Comparison of ENCODE assay signal across 35 cellular contexts in the genomic region with DNA sequence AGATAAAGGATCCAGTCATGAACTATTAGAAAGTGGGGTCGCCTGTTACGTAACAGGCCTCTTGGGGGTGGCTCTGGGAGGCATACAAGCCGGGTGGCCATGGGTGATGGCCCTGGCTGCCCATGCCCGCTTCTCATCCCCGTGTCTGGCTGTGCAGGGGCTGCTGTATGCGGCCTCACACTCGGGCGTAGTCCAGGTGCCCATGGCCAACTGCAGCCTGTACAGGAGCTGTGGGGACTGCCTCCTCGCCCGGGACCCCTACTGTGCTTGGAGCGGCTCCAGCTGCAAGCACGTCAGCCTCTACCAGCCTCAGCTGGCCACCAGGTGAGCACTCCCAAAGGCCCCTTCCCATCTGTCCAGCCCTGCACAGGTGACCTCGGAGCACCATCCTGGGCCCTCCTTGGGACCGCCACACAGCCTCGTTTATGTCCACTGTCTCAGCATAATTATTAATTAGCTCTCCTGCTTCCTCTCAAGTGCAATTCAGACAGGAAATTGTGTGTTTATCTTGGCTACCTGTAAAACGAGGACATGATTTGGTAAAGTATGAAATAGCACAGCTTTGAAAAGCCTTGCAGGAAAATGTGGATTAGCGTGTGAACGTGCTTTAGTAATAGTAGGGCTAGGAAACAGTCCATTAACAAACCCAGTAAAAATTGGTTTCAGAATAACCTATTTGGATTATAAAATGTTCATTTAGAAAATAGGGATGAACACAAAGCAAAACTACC. TPM values are rescaled to one million over a fixed set of nuclear protein-coding genes. Genes with fewer than 3 reads are reported as not detected.
DNase-seq lines count a peak whose midpoint lies in the region; ATAC-seq and TF ChIP-seq lines count a peak whose summit lies in the region.
"Had no signal": no experiment of that assay in that cellular context is flagged by ENCODE, and none has a peak within 500 bp of the region (broad histone marks: within the 10 kb centered on the region; RNA-seq: fewer than 3 reads in every experiment).

No MANE protein-coding gene starts in this region.

- H3K27me3 ChIP-seq in tibial artery (no peaks in the 10 kb centered on the region), breast epithelium (no peaks in the 10 kb centered on the region)
- H3K27me3 ChIP-seq: esophagus muscularis mucosa, MG63, neural progenitor cell, SJSA1, suprapubic skin had no signal

- DNase-seq in DMS153 (lab: John Stamatoyannopoulos, UW) (peak; percentile 14), DMS153 treated with DMSO at 0.1 percent for 48 hours (lab: John Stamatoyannopoulos, UW; ENCODE audit: unreplicated experiment) (no peak), NCI-H1417 treated with DMSO at 0.1 percent for 48 hours (lab: John Stamatoyannopoulos, UW) (peak; percentile 79), NCI-H748 treated with DMSO at 0.1 percent for 48 hours (lab: John Stamatoyannopoulos, UW) (peak; percentile 36), tibial artery (no peak), breast epithelium (ENCODE audit: low spot score in 2 of 2) (no peak)
- DNase-seq: activated CD4-positive, alpha-beta T cell treated with anti-CD3 and anti-CD28 coated beads, Interleukin-2, amount 50 U/mL, for 1 hour; activated CD4-positive, CD25-positive, alpha-beta regulatory T cell; activated gamma-delta T cell treated with Interleukin-2 at 50 U/mL for 16 hours; activated T-cell treated with anti-CD3 and anti-CD28 coated beads, Interleukin-2, amount 50 U/mL, for 4 hours; dermis blood vessel endothelial cell; endodermal cell; foreskin fibroblast; GM23248; head of caudate nucleus; HFFc6; islet precursor cell; KBM-7; left ventricle myocardium inferior; mesendoderm; MG63; NCI-H1436 treated with DMSO at 0.1 percent for 48 hours; NCI-H82; RPMI8226; small intestine; stimulated activated naive B cell treated with anti-CD40 and anti-IgM and Interleukin-4, amounts not matched to agents 10 μg/mL and 1 μg/mL and 100 μg/mL, for 72 hours had no signal

- H3K4me1 ChIP-seq in tibial artery (peaks cover 0 to 21% (median 13%) of the 10 kb centered on the region in 4 donors), breast epithelium (peaks cover 0 to 4% of the 10 kb centered on the region in 2 donors)
- H3K4me1 ChIP-seq: neural progenitor cell had no signal

- TF ChIP-seq CTCF in tibial artery (IDR thresholded peaks at IDR 0.05) = no peak
- TF ChIP-seq CTCF in breast epithelium (IDR thresholded peaks at IDR 0.05) = no peak

- H3K36me3 ChIP-seq in tibial artery = peaks cover 64 to 96% (median 76%) of the 10 kb centered on the region in 3 donors
- H3K36me3 ChIP-seq in breast epithelium = no peaks in the 10 kb centered on the region
- H3K36me3 ChIP-seq: neural progenitor cell had no signal

- intact Hi-C loops in tibial artery (cut with DNase I; ENCODE audit: low total_unique reads) = no loop called here
- intact Hi-C loops in breast epithelium (cut with DNase I; ENCODE audit: low total_unique reads) = no loop called here

- H3K9me3 ChIP-seq in tibial artery (no peaks in the 10 kb centered on the region), breast epithelium (no peaks in the 10 kb centered on the region)
- H3K9me3 ChIP-seq: esophagus muscularis mucosa, left ventricle myocardium inferior, MG63, SJSA1, suprapubic skin had no signal

- TF ChIP-seq POLR2A in breast epithelium (IDR thresholded peaks at IDR 0.05) = no peak

- peak overlapping the region; percentile 39 for H3K27ac ChIP-seq in cingulate gyrus (ENCODE audit: low read depth, low read length)
- no peak overlapping the region for H3K27ac ChIP-seq in tibial artery
- H3K27ac ChIP-seq in breast epithelium = no peak overlapping the region
- H3K27ac ChIP-seq: 22Rv1, C4-2B, esophagus muscularis mucosa, GM23248, left ventricle myocardium inferior, neural progenitor cell, SJSA1, suprapubic skin had no signal

- H3K4me3 ChIP-seq in tibial artery = no peak overlapping the region
- no peak overlapping the region for H3K4me3 ChIP-seq in breast epithelium
- H3K4me3 ChIP-seq: esophagus muscularis mucosa, GM23248, left ventricle myocardium inferior, MG63, neural progenitor cell, SJSA1, suprapubic skin had no signal

- ATAC-seq in HG03196 (IDR thresholded peaks at IDR 0.05; ENCODE audit: unreplicated experiment) = no peak
- ATAC-seq: activated T-cell treated with anti-CD3 and anti-CD28 coated beads, Interleukin-2, amount 50 U/mL, for 4 hours; stimulated activated naive B cell treated with anti-CD40 and anti-IgM and Interleukin-4, amounts not matched to agents 10 μg/mL and 1 μg/mL and 100 μg/mL, for 72 hours had no signal

RNA-seq across cellular contexts. Expression of gene CIB1, which starts 8.1 kb away (rescaled TPM):
- total RNA-seq in breast epithelium = 10 to 100 TPM; 30.2 to 61.3 (median 49.5) TPM

RNA-seq across cellular contexts. Expression of gene GDPGP1, which starts 8.3 kb away (rescaled TPM):
- total RNA-seq in breast epithelium = 1 to 10 TPM; 3.4 to 9.4 (median 7.5) TPM

RNA-seq across cellular contexts. Expression of gene TTLL13, which starts 23.7 kb away (rescaled TPM):
- under 1 TPM in 1 of 3 donors, not detected in 2; 0.15 TPM for total RNA-seq in breast epithelium
- total RNA-seq: GM23248, SJSA1, urinary bladder had no signal

RNA-seq across cellular contexts. Expression of gene SEMA4B, which starts 24.5 kb away (rescaled TPM):
- 10 to 100 TPM in 2 of 3 donors, 1 to 10 TPM in 1; 6.6 to 72.8 (median 56.9) TPM for total RNA-seq in breast epithelium

RNA-seq across cellular contexts. Expression of gene NGRN, which starts 39.8 kb away (rescaled TPM):
- total RNA-seq in breast epithelium = 10 to 100 TPM; 67.7 to 99.1 (median 87.2) TPM

Comparison
In these comparisons a context has a peak if more than half of its experiments do, and no peak if none do; other contexts are left out.
1. DNase-seq: peak in DMS153 (single experiment), NCI-H1417 treated with DMSO at 0.1 percent for 48 hours (single experiment) and NCI-H748 treated with DMSO at 0.1 percent for 48 hours (single experiment); none in DMS153 treated with DMSO at 0.1 percent for 48 hours (single experiment), tibial artery (0 of 2) and breast epithelium (0 of 2).